Comparison of ENCODE assay signal across 26 cellular contexts in genomic region chr10:101231092-101231491, GRCh38. TPM values are rescaled to one million over a fixed set of nuclear protein-coding genes. Genes with fewer than 3 reads are reported as not detected.
A peak's percentile ranks its signal among the peaks of the same experiment; 100 is the strongest.
DNase-seq lines count a peak whose midpoint lies in the region; ATAC-seq and TF ChIP-seq lines count a peak whose summit lies in the region.
"Had no signal": no experiment of that assay in that cellular context is flagged by ENCODE, and none has a peak within 500 bp of the region (broad histone marks: within the 10 kb centered on the region; RNA-seq: fewer than 3 reads in every experiment).

No MANE protein-coding gene starts in this region.

- H2AFZ ChIP-seq in neuronal stem cell (ENCODE audit: low read length), result no peak overlapping the region
- H2AFZ ChIP-seq: GM23248 had no signal

- peaks cover 10% of the 10 kb centered on the region for H3K4me1 Mint-ChIP-seq in endodermal cell
- H3K4me1 Mint-ChIP-seq in immature natural killer cell, result peaks cover 17 to 18% of the 10 kb centered on the region in 2 donors
- peaks cover 22% of the 10 kb centered on the region for H3K4me1 Mint-ChIP-seq in activated naive CD4-positive, alpha-beta T cell treated with anti-CD3 and anti-CD28 coated beads, Interleukin-2, amount 10 ng/mL, durations not matched to agents 7 days and 5 days

- H2BK5ac ChIP-seq in neuronal stem cell (ENCODE audit: low read length), result no peak overlapping the region

- H3K14ac ChIP-seq in neuronal stem cell (ENCODE audit: low read length), result no peak overlapping the region

- H3K27ac Mint-ChIP-seq in endodermal cell (no peak overlapping the region), immature natural killer cell (no peak overlapping the region)
- H3K27ac Mint-ChIP-seq in activated naive CD4-positive, alpha-beta T cell treated with anti-CD3 and anti-CD28 coated beads, Interleukin-2, amount 10 ng/mL, durations not matched to agents 7 days and 5 days, result no peak overlapping the region
- H3K27ac Mint-ChIP-seq: CD14-positive monocyte had no signal

- H2BK12ac ChIP-seq in neuronal stem cell (ENCODE audit: low read length), result no peak overlapping the region

- no peak for ATAC-seq in GM18858 (IDR thresholded peaks at IDR 0.05; ENCODE audit: unreplicated experiment)
- ATAC-seq in lower lobe of right lung, result no peak
- ATAC-seq: A549 had no signal

- POLR2A ChIA-PET in HEK293 (lab: Yijun Ruan, JAX), result interaction anchor here (2.2 to 2.3 kb wide), 2 partner anchors 9 to 10 kb away, joined by 9 to 11 read pairs; no protein-coding TSS in a partner anchor

- H3K27ac ChIP-seq in HEK293 (ENCODE audit: extremely low read depth, low read depth, low read length) (no peak overlapping the region), endodermal cell (ENCODE audit: low read depth, low read length) (no peak overlapping the region), neuronal stem cell (replicated peaks; ENCODE audit: low read length) (no peak overlapping the region), lower lobe of right lung (no peak overlapping the region)
- H3K27ac ChIP-seq: A549, GM23248 had no signal

- H3K4me1 ChIP-seq in HEK293 (ENCODE audit: control insufficient read depth, insufficient read depth, low read length), result peaks cover 9% of the 10 kb centered on the region
- H3K4me1 ChIP-seq in endodermal cell (ENCODE audit: control insufficient read depth, insufficient read depth, low read length), result peaks cover under 1% of the 10 kb centered on the region
- H3K4me1 ChIP-seq in neuronal stem cell (ENCODE audit: control insufficient read depth in 2 of 2, insufficient read depth in 1 of 2, low read depth in 1 of 2, low read length in 2 of 2), result peaks cover 2 to 8% of the 10 kb centered on the region in 2 donors
- peaks cover 34% of the 10 kb centered on the region for H3K4me1 ChIP-seq in lower lobe of right lung
- H3K4me1 ChIP-seq: A549 had no signal

- H3K4me3 Mint-ChIP-seq in endodermal cell (no peak overlapping the region), immature natural killer cell (no peak overlapping the region)
- H3K4me3 Mint-ChIP-seq in activated naive CD4-positive, alpha-beta T cell treated with anti-CD3 and anti-CD28 coated beads, Interleukin-2, amount 10 ng/mL, durations not matched to agents 7 days and 5 days, result no peak overlapping the region

- no peak overlapping the region for H4K91ac ChIP-seq in neuronal stem cell (ENCODE audit: low read depth, low read length, poor library complexity)

- WGBS in endodermal cell (ENCODE audit: insufficient coverage in 1 of 2, insufficient read length in 1 of 2), 2 experiments, result 34 to 39% methylated on average over 2 to 7 of the region's 7 CpGs
- whole genome bisulfite sequencing in neuronal stem cell (ENCODE audit: extremely low coverage in 2 of 2, insufficient read length in 2 of 2, insufficient replicate concordance in 1 of 2), 2 donors, result no CpG with 5 or more reads among the region's 7 CpGs

- H4K8ac ChIP-seq in neuronal stem cell (ENCODE audit: low read depth, low read length), result no peak overlapping the region

- no peak overlapping the region; the same call in 1 of the 2 replicates for H3K4me3 ChIP-seq in HEK293 (ENCODE audit: low read depth, low read length)
- no peak overlapping the region for H3K4me3 ChIP-seq in endodermal cell (ENCODE audit: low read length)
- H3K4me3 ChIP-seq in neuronal stem cell (ENCODE audit: low read length in 2 of 2), result no peak overlapping the region
- no peak overlapping the region for H3K4me3 ChIP-seq in lower lobe of right lung
- H3K4me3 ChIP-seq: A549, GM23248 had no signal

- H3K79me1 ChIP-seq in neuronal stem cell (ENCODE audit: low read depth, low read length), result no peaks in the 10 kb centered on the region

- H3K9me3 Mint-ChIP-seq in endodermal cell (no peaks in the 10 kb centered on the region), immature natural killer cell (peaks cover 0 to 1% (median 0%) of the 10 kb centered on the region in 6 donors)
- H3K9me3 Mint-ChIP-seq in activated naive CD4-positive, alpha-beta T cell treated with anti-CD3 and anti-CD28 coated beads, Interleukin-2, amount 10 ng/mL, durations not matched to agents 7 days and 5 days, result no peaks in the 10 kb centered on the region
- H3K9me3 Mint-ChIP-seq: CD8-positive, alpha-beta memory T cell had no signal

- no peaks in the 10 kb centered on the region for H3K9me3 ChIP-seq in HEK293 (ENCODE audit: control insufficient read depth, insufficient read depth, low read depth, low read length)
- no peaks in the 10 kb centered on the region for H3K9me3 ChIP-seq in endodermal cell (ENCODE audit: control insufficient read depth, low read length)
- no peaks in the 10 kb centered on the region for H3K9me3 ChIP-seq in neuronal stem cell (replicated peaks in 1 of 2; ENCODE audit: control insufficient read depth in 2 of 2, insufficient read depth in 1 of 2, low read depth in 1 of 2, low read length in 2 of 2)
- no peaks in the 10 kb centered on the region for H3K9me3 ChIP-seq in lower lobe of right lung
- H3K9me3 ChIP-seq: A549 had no signal

- H2BK120ac ChIP-seq in neuronal stem cell (ENCODE audit: low read depth, low read length), result no peak overlapping the region

- H3K27me3 Mint-ChIP-seq in endodermal cell (ENCODE audit: insufficient read depth), result peaks cover 98% of the 10 kb centered on the region
- H3K27me3 Mint-ChIP-seq in immature natural killer cell (ENCODE audit: low read depth in 3 of 3), result peaks cover 30 to 41% (median 41%) of the 10 kb centered on the region in 3 donors
- peaks cover 100% of the 10 kb centered on the region for H3K27me3 Mint-ChIP-seq in activated naive CD4-positive, alpha-beta T cell treated with anti-CD3 and anti-CD28 coated beads, Interleukin-2, amount 10 ng/mL, durations not matched to agents 7 days and 5 days

- TF ChIP-seq CTCF in HEK293 (tag by site-specific recombination; IDR thresholded peaks at IDR 0.05) (no peak), endodermal cell (conservative IDR thresholded peaks at IDR 0.05) (no peak), lower lobe of right lung (IDR thresholded peaks at IDR 0.05) (no peak)

- peak overlapping the region; percentile 27 for H3K18ac ChIP-seq in neuronal stem cell (ENCODE audit: low read length)

- H3K9ac ChIP-seq in endodermal cell (ENCODE audit: extremely low read depth, low read length, poor library complexity, severe bottlenecking), result no peak overlapping the region
- H3K9ac ChIP-seq in neuronal stem cell (ENCODE audit: low read depth, low read length, poor library complexity), result no peak overlapping the region
- H3K9ac ChIP-seq: GM23248 had no signal

- H3K36me3 Mint-ChIP-seq in endodermal cell (ENCODE audit: low read depth), result no peaks in the 10 kb centered on the region
- no peaks in the 10 kb centered on the region for H3K36me3 Mint-ChIP-seq in immature natural killer cell
- peaks cover 2% of the 10 kb centered on the region for H3K36me3 Mint-ChIP-seq in activated naive CD4-positive, alpha-beta T cell treated with anti-CD3 and anti-CD28 coated beads, Interleukin-2, amount 10 ng/mL, durations not matched to agents 7 days and 5 days

- intact Hi-C loops in lower lobe of right lung (cut with DNase I), result no loop called here

- CTCF ChIA-PET in HEK293 (lab: Yijun Ruan, JAX), result interaction anchor here (0.6 to 0.9 kb wide), 2 partner anchors 67 to 476 kb away, joined by 3 to 4 read pairs; no protein-coding TSS in a partner anchor
- CTCF ChIA-PET in activated naive CD4-positive, alpha-beta T cell treated with anti-CD3 and anti-CD28 coated beads, Interleukin-2, amount 10 ng/mL, durations not matched to agents 7 days and 5 days (lab: Charles Lee), result interaction anchor here (0.7 kb wide), 1 partner anchor 340 kb away, joined by 3 read pairs; no protein-coding TSS in a partner anchor

- no peak overlapping the region for H2BK15ac ChIP-seq in neuronal stem cell (ENCODE audit: low read length)

- DNase-seq in endodermal cell (peak; percentile 48), neuronal stem cell (ENCODE audit: low spot score) (no peak), immature natural killer cell (no peak), lower lobe of right lung (no peak)
- DNase-seq in activated naive CD4-positive, alpha-beta T cell treated with anti-CD3 and anti-CD28 coated beads, Interleukin-2, amount 10 ng/mL, durations not matched to agents 7 days and 5 days, result no peak
- DNase-seq: CD8-positive, alpha-beta memory T cell; DMS 273 treated with DMSO at 0.1 percent for 48 hours; DMS79 treated with DMSO at 0.1 percent for 48 hours; GF-D8; GM23248; HCEC 1CT; KBM-7; MV-4-11; NCI-H1105; NCI-H1436 treated with DMSO at 0.1 percent for 48 hours; NCI-H187 treated with DMSO at 0.1 percent for 48 hours; NCI-H446 treated with DMSO at 0.1 percent for 48 hours; NCI-H526; Right ventricle myocardium superior; RPMI8226 had no signal

- H3K36me3 ChIP-seq in HEK293 (ENCODE audit: control insufficient read depth in 2 of 2, insufficient read depth in 1 of 2, low read length in 2 of 2) (peaks cover 0 to 28% of the 10 kb centered on the region in 2 experiments; a peak in 2 of 3 replicates), endodermal cell (ENCODE audit: control insufficient read depth, insufficient read depth, low read length) (no peaks in the 10 kb centered on the region), neuronal stem cell (replicated peaks in 1 of 2; ENCODE audit: control insufficient read depth in 2 of 2, insufficient read depth in 2 of 2, low read length in 2 of 2) (no peaks in the 10 kb centered on the region), lower lobe of right lung (no peaks in the 10 kb centered on the region)

- peaks cover 100% of the 10 kb centered on the region for H3K27me3 ChIP-seq in endodermal cell (ENCODE audit: control insufficient read depth, insufficient read depth, low read length, poor library complexity, severe bottlenecking)
- H3K27me3 ChIP-seq in neuronal stem cell (ENCODE audit: control insufficient read depth in 3 of 3, insufficient read depth in 3 of 3, low read depth in 1 of 3, low read length in 3 of 3), result peaks cover 89 to 100% (median 100%) of the 10 kb centered on the region in 3 experiments
- peaks cover 100% of the 10 kb centered on the region for H3K27me3 ChIP-seq in lower lobe of right lung (ENCODE audit: low read depth)

- H3K4ac ChIP-seq in neuronal stem cell (ENCODE audit: low read length), result no peak overlapping the region

- no peak overlapping the region for H3K4me2 ChIP-seq in neuronal stem cell (ENCODE audit: insufficient read depth, low read length, poor library complexity, severe bottlenecking)
- H3K4me2 ChIP-seq: A549 had no signal

- no peak overlapping the region for H3K23ac ChIP-seq in neuronal stem cell (ENCODE audit: low read depth, low read length, poor library complexity)

- H2AK5ac ChIP-seq in neuronal stem cell (ENCODE audit: low read depth, low read length), result peak overlapping the region; percentile 69

TF ChIP-seq in HEK293, 187 proteins besides CTCF, POLR2A, EP300 and RAD21:
- TF ChIP-seq ZNF626 (tag by site-specific recombination; IDR thresholded peaks at IDR 0.05) (no peak), ZNF658 (tag by site-specific recombination; IDR thresholded peaks at IDR 0.05) (no peak), ZNF600 (tag by site-specific recombination; IDR thresholded peaks at IDR 0.05) (0 out of 2 replicates have a peak, but pooled peaks have one; percentile 21)

RNA-seq across cellular contexts. Expression of gene LBX1, which starts 1.8 kb away (rescaled TPM):
- total RNA-seq in endodermal cell, result not detected
- polyA plus RNA-seq in endodermal cell (2013, experiment 1 of 2), result 2.0 TPM
- polyA plus RNA-seq in endodermal cell (2013, experiment 2 of 2), result 1.8 TPM
- not detected for polyA plus RNA-seq in neuronal stem cell (2013, experiment 1 of 2)
- not detected for polyA plus RNA-seq in neuronal stem cell (2013, experiment 2 of 2)
- not detected for polyA plus RNA-seq in immature natural killer cell
- total RNA-seq in lower lobe of right lung, result not detected
- total RNA-seq: CD8-positive, alpha-beta memory T cell; GM23248; MCF 10A; Right ventricle myocardium superior; SK-MEL-5 had no signal
- polyA plus RNA-seq: A549; CD14-positive monocyte; CD8-positive, alpha-beta memory T cell; GM23248 had no signal
